Comparison of ENCODE assay signal across 8 cellular contexts in the genomic region with DNA sequence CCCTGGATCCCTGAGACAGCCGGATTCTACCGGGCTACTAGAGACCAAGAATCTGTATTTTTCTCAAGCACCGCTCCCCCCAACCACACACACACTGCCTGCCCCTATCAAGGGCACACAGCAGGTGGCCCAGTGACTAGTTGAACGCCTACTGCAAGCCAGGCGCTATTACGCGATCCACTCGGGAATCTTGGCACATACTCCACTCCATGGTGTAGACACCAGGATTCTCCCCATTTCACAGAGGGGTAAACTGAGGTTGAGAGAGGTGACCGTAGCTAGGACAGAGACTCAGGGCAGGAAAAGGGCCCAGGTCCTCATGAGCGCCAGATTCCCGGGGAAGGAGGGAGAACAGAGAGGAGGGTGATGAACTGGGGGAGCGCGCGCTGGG. TPM values are rescaled to one million over a fixed set of nuclear protein-coding genes. Genes with fewer than 3 reads are reported as not detected.
DNase-seq lines count a peak whose midpoint lies in the region; ATAC-seq and TF ChIP-seq lines count a peak whose summit lies in the region.

No MANE protein-coding gene starts in this region.

- TF ChIP-seq CTCF in AG04449 (IDR thresholded peaks at IDR 0.05; ENCODE audit: insufficient read depth, low read length, missing control alignments) (no peak), cardiac fibroblast (IDR thresholded peaks at IDR 0.05; ENCODE audit: low read depth, low read length) (no peak), GM13976 (IDR thresholded peaks at IDR 0.05; ENCODE audit: borderline replicate concordance, control extremely low read depth, extremely low read depth, insufficient read depth, missing control alignments) (no peak)

- H3K27me3 ChIP-seq in HUES64 (ENCODE audit: insufficient read depth, low read length) (peaks cover 24% of the 10 kb centered on the region; the same call in 1 of the 2 replicates), mucosa of rectum (ENCODE audit: control insufficient read depth in 2 of 2, insufficient read depth in 2 of 2, low read length in 2 of 2) (no peaks in the 10 kb centered on the region)

- H3K36me3 ChIP-seq in HUES64 (ENCODE audit: insufficient read depth, low read length) (no peaks in the 10 kb centered on the region; the same call in 1 of the 2 replicates), mucosa of rectum (ENCODE audit: control insufficient read depth in 2 of 2, insufficient read depth in 2 of 2, low read length in 2 of 2) (peaks cover 0 to 11% of the 10 kb centered on the region in 2 donors)

- in situ Hi-C loops in GM13976 (cut with MboI; ENCODE audit: low sequenced_read_pairs, unreplicated experiment), result no loop called here

- WGBS in HUES64, result 17% methylated on average over 14 of the region's 14 CpGs

- H3K27ac ChIP-seq in HUES64 (ENCODE audit: low read depth, low read length), result no peak overlapping the region
- peak overlapping the region in 1 of 2 donors; percentile 76 for H3K27ac ChIP-seq in mucosa of rectum (ENCODE audit: low read depth in 2 of 2, low read length in 2 of 2)

- POLR2A ChIA-PET in AG04449 (lab: Yijun Ruan, JAX), result no interaction called here

- no peaks in the 10 kb centered on the region for H3K4me1 ChIP-seq in HUES64 (ENCODE audit: insufficient read depth, low read length)
- H3K4me1 ChIP-seq in mucosa of rectum (ENCODE audit: control insufficient read depth in 2 of 2, insufficient read depth in 2 of 2, low read length in 2 of 2), result no peaks in the 10 kb centered on the region

- H3K4me3 ChIP-seq in AG04449 (ENCODE audit: low read depth, low read length) (peak overlapping the region; percentile 89), HUES64 (ENCODE audit: low read length) (peak overlapping the region; percentile 90), cardiac fibroblast (replicated peaks in 1 of 2; ENCODE audit: low read depth in 2 of 2, low read length in 2 of 2) (peak overlapping the region; percentile 97 to 99), mucosa of rectum (ENCODE audit: low read length in 2 of 2) (peak overlapping the region; percentile 83)

- no peak for ATAC-seq in HG02870 (IDR thresholded peaks at IDR 0.05; ENCODE audit: unreplicated experiment)

- CTCF ChIA-PET in AG04449 (lab: Yijun Ruan, JAX), result interaction anchor here (0.9 kb wide), 1 partner anchor 143 kb away, joined by 3 read pairs; no protein-coding TSS in a partner anchor

- intact Hi-C loops in posterior cingulate gyrus (cut with DNase I), result no loop called here

- H3K9me3 ChIP-seq in HUES64 (ENCODE audit: insufficient read depth, low read depth, low read length) (no peaks in the 10 kb centered on the region), mucosa of rectum (ENCODE audit: control insufficient read depth in 2 of 2, low read length in 2 of 2) (no peaks in the 10 kb centered on the region)

- H3K9ac ChIP-seq in HUES64 (ENCODE audit: low read depth, low read length) (peak overlapping the region; percentile 59; the same call in 1 of the 2 replicates), mucosa of rectum (ENCODE audit: low read depth in 1 of 2, low read length in 2 of 2) (peak overlapping the region; percentile 27 to 92)

- no peak for DNase-seq in AG04449 (ENCODE audit: low read depth, low spot score)
- no peak for DNase-seq in cardiac fibroblast (ENCODE audit: low read depth in 2 of 2)
- DNase-seq in mesenteric fat pad (ENCODE audit: low spot score), result no peak
- DNase-seq in posterior cingulate gyrus, result no peak
- DNase-seq in GM13976 (ENCODE audit: low spot score), result no peak

RNA-seq across cellular contexts. Expression of a gene that starts 0.5 kb away (rescaled TPM):
- polyA plus RNA-seq in HUES64 (2013, experiment 1 of 2), result 7.3 TPM
- polyA plus RNA-seq in HUES64 (2013, experiment 2 of 2), result 9.6 TPM
- total RNA-seq in mesenteric fat pad, result 29.3 TPM

RNA-seq across cellular contexts. Expression of a gene that starts 16.8 kb away (rescaled TPM):
- not detected for polyA plus RNA-seq in HUES64 (2013, experiment 1 of 2)
- 0.19 TPM for polyA plus RNA-seq in HUES64 (2013, experiment 2 of 2)
- 0.42 TPM for total RNA-seq in mesenteric fat pad

RNA-seq across cellular contexts. Expression of a gene that starts 20.5 kb away (rescaled TPM):
- polyA plus RNA-seq in HUES64 (2013, experiment 1 of 2), result 59.7 TPM
- polyA plus RNA-seq in HUES64 (2013, experiment 2 of 2), result 48.8 TPM
- 52.1 TPM for total RNA-seq in mesenteric fat pad

RNA-seq across cellular contexts. Expression of a gene that starts 25.9 kb away (rescaled TPM):
- 9.0 TPM for polyA plus RNA-seq in HUES64 (2013, experiment 1 of 2)
- 8.9 TPM for polyA plus RNA-seq in HUES64 (2013, experiment 2 of 2)
- 17.7 TPM for total RNA-seq in mesenteric fat pad

RNA-seq across cellular contexts. Expression of a gene that starts 34.1 kb away (rescaled TPM):
- polyA plus RNA-seq in HUES64 (2013, experiment 1 of 2), result 161 TPM
- polyA plus RNA-seq in HUES64 (2013, experiment 2 of 2), result 160 TPM
- total RNA-seq in mesenteric fat pad, result 189 TPM
